1 cellular context compared by ENCODE assay signal in genomic region chr6:34384305-34385153, GRCh38.
TF ChIP-seq lines count a peak whose summit lies in the region.

No MANE protein-coding gene starts in this region.

TF ChIP-seq in IMR-90, 13 proteins besides CTCF, POLR2A, EP300 and RAD21:
- TF ChIP-seq NFE2L2 (IDR thresholded peaks at IDR 0.05; ENCODE audit: low read depth, low read length) (no peak), CEBPB (IDR thresholded peaks at IDR 0.05; ENCODE audit: low read depth, low read length) (no peak), MAZ (IDR thresholded peaks at IDR 0.05; ENCODE audit: borderline replicate concordance, low read depth, low read length) (no peak), RFX5 (IDR thresholded peaks at IDR 0.05; ENCODE audit: low read depth, low read length) (no peak), MAFK (IDR thresholded peaks at IDR 0.05; ENCODE audit: low read depth, low read length) (no peak), ELK1 (IDR thresholded peaks at IDR 0.05; ENCODE audit: borderline replicate concordance, low read depth, low read length) (no peak), BHLHE40 (IDR thresholded peaks at IDR 0.05; ENCODE audit: low read depth, low read length) (no peak), USF2 (IDR thresholded peaks at IDR 0.05; ENCODE audit: low read depth, low read length) (no peak), CHD1 (IDR thresholded peaks at IDR 0.05; ENCODE audit: low read depth, low read length) (no peak), RCOR1 (IDR thresholded peaks at IDR 0.05; ENCODE audit: insufficient replicate concordance, low read length) (no peak), SMC3 (IDR thresholded peaks at IDR 0.05; ENCODE audit: low read depth, low read length) (no peak), FOS (IDR thresholded peaks at IDR 0.05; ENCODE audit: low read depth, low read length) (no peak), MXI1 (IDR thresholded peaks at IDR 0.05; ENCODE audit: borderline replicate concordance, low read depth, low read length) (no peak)
